8 cellular contexts compared by ENCODE assay signal in the genomic region with DNA sequence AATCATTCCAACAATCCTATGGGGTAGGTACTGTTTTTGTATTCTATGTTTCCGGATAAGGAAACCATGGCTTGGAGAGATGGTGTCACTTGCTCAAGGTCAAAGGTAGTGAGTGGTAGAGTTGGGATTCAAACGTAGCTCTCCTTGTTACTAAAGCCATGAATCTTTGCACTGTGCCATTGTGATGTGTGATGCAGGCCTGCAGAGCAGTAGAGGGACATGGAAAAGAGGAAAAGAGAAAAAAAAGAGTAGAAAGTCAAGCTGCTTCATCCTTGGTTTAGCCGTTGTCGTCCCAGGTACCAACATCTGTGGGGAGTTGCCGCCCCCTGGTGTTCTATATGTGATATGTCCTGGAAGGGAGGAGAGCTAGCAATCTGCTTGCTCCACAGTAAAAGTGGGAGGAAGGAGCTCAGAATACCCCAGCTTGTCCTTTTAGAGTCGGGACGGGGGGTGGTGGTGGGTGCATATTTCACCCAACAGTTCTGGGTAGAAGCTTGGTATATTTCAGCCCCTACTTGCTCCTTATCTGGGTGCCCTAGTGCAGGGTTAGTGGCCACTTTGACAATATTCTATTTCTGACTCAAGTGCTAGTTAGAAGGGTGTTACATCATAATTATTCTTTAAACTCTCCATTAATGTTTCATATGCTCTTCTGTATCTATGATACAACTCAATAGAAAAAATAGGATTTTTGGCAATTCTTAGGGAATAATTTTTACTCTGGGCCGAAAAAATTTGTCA.
DNase-seq lines count a peak whose midpoint lies in the region; ATAC-seq and TF ChIP-seq lines count a peak whose summit lies in the region.

No MANE protein-coding gene starts in this region.

- H3K36me3 ChIP-seq in Panc1 (ENCODE audit: control insufficient read depth, insufficient read depth, low read length): no peaks in the 10 kb centered on the region

- in situ Hi-C loops in Panc1 (cut with HindIII; ENCODE audit: low pct_unique_long_range_greater_than_20kb, low sequenced_read_pairs): no loop called here

- H3K9me3 ChIP-seq in Panc1 (ENCODE audit: control insufficient read depth, insufficient read depth, low read depth, low read length): no peaks in the 10 kb centered on the region

- no peak overlapping the region for H3K4me3 ChIP-seq in Panc1 (ENCODE audit: low read depth in 2 of 2, low read length in 2 of 2)

- H3K9me3 Mint-ChIP-seq in natural killer cell treated with Interleukin-12 subunit alpha and Interleukin-12 subunit beta and Interleukin-15 and Interleukin-18, amount 100 ng/mL, for 72 hours: no peaks in the 10 kb centered on the region
- no peaks in the 10 kb centered on the region for H3K9me3 Mint-ChIP-seq in stimulated activated naive B cell treated with anti-CD40 and anti-IgM and Interleukin-4, amounts not matched to agents 10 μg/mL and 1 μg/mL and 100 μg/mL, for 72 hours

- H3K27me3 ChIP-seq in Panc1 (ENCODE audit: control insufficient read depth, insufficient read depth, low read length): no peaks in the 10 kb centered on the region

- peaks cover 4 to 5% of the 10 kb centered on the region in 2 donors for H3K4me1 Mint-ChIP-seq in natural killer cell treated with Interleukin-12 subunit alpha and Interleukin-12 subunit beta and Interleukin-15 and Interleukin-18, amount 100 ng/mL, for 72 hours (ENCODE audit: low read depth in 2 of 2)
- peaks cover 24 to 38% of the 10 kb centered on the region in 2 donors for H3K4me1 Mint-ChIP-seq in stimulated activated naive B cell treated with anti-CD40 and anti-IgM and Interleukin-4, amounts not matched to agents 10 μg/mL and 1 μg/mL and 100 μg/mL, for 72 hours

- no peak overlapping the region for H3K27ac Mint-ChIP-seq in natural killer cell treated with Interleukin-12 subunit alpha and Interleukin-12 subunit beta and Interleukin-15 and Interleukin-18, amount 100 ng/mL, for 72 hours
- peak overlapping the region; percentile 16 for H3K27ac Mint-ChIP-seq in stimulated activated naive B cell treated with anti-CD40 and anti-IgM and Interleukin-4, amounts not matched to agents 10 μg/mL and 1 μg/mL and 100 μg/mL, for 72 hours

- ATAC-seq in Panc1: peak; percentile 94
- peak; percentile 76 to 87 for ATAC-seq in natural killer cell treated with Interleukin-12 subunit alpha and Interleukin-12 subunit beta and Interleukin-15 and Interleukin-18, amount 100 ng/mL, for 72 hours
- ATAC-seq in stimulated activated naive B cell treated with anti-CD40 and anti-IgM and Interleukin-4, amounts not matched to agents 10 μg/mL and 1 μg/mL and 100 μg/mL, for 72 hours (replicated peaks): peak; percentile 87 to 90
- ATAC-seq in HG03342 (IDR thresholded peaks at IDR 0.05; ENCODE audit: unreplicated experiment): no peak

- H3K4me3 Mint-ChIP-seq in natural killer cell treated with Interleukin-12 subunit alpha and Interleukin-12 subunit beta and Interleukin-15 and Interleukin-18, amount 100 ng/mL, for 72 hours: no peak overlapping the region
- no peak overlapping the region for H3K4me3 Mint-ChIP-seq in stimulated activated naive B cell treated with anti-CD40 and anti-IgM and Interleukin-4, amounts not matched to agents 10 μg/mL and 1 μg/mL and 100 μg/mL, for 72 hours

- no peak overlapping the region for H3K27ac ChIP-seq in Panc1 (ENCODE audit: low read length)

- TF ChIP-seq CTCF in Panc1 (IDR thresholded peaks at IDR 0.05): peak; percentile 81

- H3K36me3 Mint-ChIP-seq in natural killer cell treated with Interleukin-12 subunit alpha and Interleukin-12 subunit beta and Interleukin-15 and Interleukin-18, amount 100 ng/mL, for 72 hours: no peaks in the 10 kb centered on the region
- no peaks in the 10 kb centered on the region for H3K36me3 Mint-ChIP-seq in stimulated activated naive B cell treated with anti-CD40 and anti-IgM and Interleukin-4, amounts not matched to agents 10 μg/mL and 1 μg/mL and 100 μg/mL, for 72 hours

- DNase-seq in DMS114 treated with DMSO at 0.1 percent for 48 hours (lab: John Stamatoyannopoulos, UW; ENCODE audit: unreplicated experiment) (peak; percentile 73), KG1 (lab: John Stamatoyannopoulos, UW) (peak; percentile 5), Panc1 (ENCODE audit: low read depth, low spot score) (peak; percentile 61), fibroblast of gingiva (ENCODE audit: low read depth) (peak; percentile 58)
- peak; percentile 73 for DNase-seq in activated T-cell treated with anti-CD3 and anti-CD28 coated beads, Interleukin-2, amount 50 U/mL, for 1 hour
- DNase-seq in natural killer cell treated with Interleukin-12 subunit alpha and Interleukin-12 subunit beta and Interleukin-15 and Interleukin-18, amount 100 ng/mL, for 72 hours (ENCODE audit: low spot score): peak; percentile 80
- DNase-seq in stimulated activated naive B cell treated with anti-CD40 and anti-IgM and Interleukin-4, amounts not matched to agents 10 μg/mL and 1 μg/mL and 100 μg/mL, for 72 hours: peak; percentile 61

- H3K4me1 ChIP-seq in Panc1 (ENCODE audit: control insufficient read depth, insufficient read depth, low read length): no peaks in the 10 kb centered on the region

- CTCF ChIA-PET in Panc1 (lab: Charles Lee): interaction anchor here (0.6 to 2.2 kb wide), 20 partner anchors 9 to 433 kb away, joined by 3 to 89 read pairs (median 4); a partner anchor contains a TSS

- intact Hi-C loops in Panc1 (cut with micrococcal nuclease; ENCODE audit: unreplicated experiment): loop anchor here (1.0 to 5.0 kb wide), 2 partner anchors 160 to 296 kb away; no protein-coding TSS in a partner anchor

- BruUV-seq in Panc1 (replicated peaks; lab: Mats Ljungman, UMichigan): no TSS peak

- no peaks in the 10 kb centered on the region for H3K27me3 Mint-ChIP-seq in natural killer cell treated with Interleukin-12 subunit alpha and Interleukin-12 subunit beta and Interleukin-15 and Interleukin-18, amount 100 ng/mL, for 72 hours
- no peaks in the 10 kb centered on the region for H3K27me3 Mint-ChIP-seq in stimulated activated naive B cell treated with anti-CD40 and anti-IgM and Interleukin-4, amounts not matched to agents 10 μg/mL and 1 μg/mL and 100 μg/mL, for 72 hours

- POLR2A ChIA-PET in Panc1 (lab: Charles Lee): interaction anchor here (1.1 to 1.6 kb wide), 2 partner anchors 117 to 150 kb away, joined by 3 to 12 read pairs; no protein-coding TSS in a partner anchor

Comparison
In these comparisons a context has a peak if more than half of its experiments do, and no peak if none do; other contexts are left out.
1. DNase-seq: peak in every context shown above with its lines; median percentile 80 in natural killer cell treated with Interleukin-12 subunit alpha and Interleukin-12 subunit beta and Interleukin-15 and Interleukin-18, amount 100 ng/mL, for 72 hours; 73 in DMS114 treated with DMSO at 0.1 percent for 48 hours; 73 in activated T-cell treated with anti-CD3 and anti-CD28 coated beads, Interleukin-2, amount 50 U/mL, for 1 hour; 61 in Panc1; 61 in stimulated activated naive B cell treated with anti-CD40 and anti-IgM and Interleukin-4, amounts not matched to agents 10 μg/mL and 1 μg/mL and 100 μg/mL, for 72 hours; 58 in fibroblast of gingiva; 5 in KG1.